ENCODE assay signal across 8 cellular contexts in genomic region chr5:60687927-60688720, GRCh38. TPM values are rescaled to one million over a fixed set of nuclear protein-coding genes. Genes with fewer than 3 reads are reported as not detected.
DNase-seq lines count a peak whose midpoint lies in the region; ATAC-seq and TF ChIP-seq lines count a peak whose summit lies in the region.

No MANE protein-coding gene starts in this region.

- DNase-seq in CD4-positive, alpha-beta T cell: no peak
- DNase-seq in RPMI8226 (peak; percentile 16), germinal center (ENCODE audit: low spot score) (peak; percentile 21), coronary artery (ENCODE audit: low spot score) (no peak), NCI-H1092 (lab: John Stamatoyannopoulos, UW) (no peak), GF-D8 (lab: John Stamatoyannopoulos, UW) (no peak)

- no peak overlapping the region for H3K4me3 ChIP-seq in coronary artery

- no peak overlapping the region for H3K27ac ChIP-seq in CD4-positive, alpha-beta T cell (ENCODE audit: low read depth, low read length)
- no peak overlapping the region for H3K27ac ChIP-seq in coronary artery

- no peaks in the 10 kb centered on the region for H3K9me3 ChIP-seq in CD4-positive, alpha-beta T cell (ENCODE audit: control insufficient read depth, low read length)

- no peaks in the 10 kb centered on the region for H3K9me3 Mint-ChIP-seq in CD4-positive, alpha-beta T cell

- no peak for TF ChIP-seq CTCF in CD4-positive, alpha-beta T cell (IDR thresholded peaks at IDR 0.05)
- TF ChIP-seq CTCF in coronary artery (IDR thresholded peaks at IDR 0.05): no peak

- CTCF ChIA-PET in CD4-positive, alpha-beta T cell (lab: Charles Lee): interaction anchor here (0.6 to 1.5 kb wide), 2 partner anchors 12 to 36 kb away, joined by 3 to 5 read pairs; no protein-coding TSS in a partner anchor

- no peaks in the 10 kb centered on the region for H3K27me3 ChIP-seq in CD4-positive, alpha-beta T cell (ENCODE audit: control insufficient read depth, insufficient read depth, low read length)

- POLR2A ChIA-PET in CD4-positive, alpha-beta T cell (lab: Charles Lee): no interaction called here

- H3K36me3 Mint-ChIP-seq in CD4-positive, alpha-beta T cell (ENCODE audit: low read depth): no peaks in the 10 kb centered on the region

- peak; percentile 71 for ATAC-seq in CD4-positive, alpha-beta T cell (ENCODE audit: poor library complexity)
- ATAC-seq in GM18868 (IDR thresholded peaks at IDR 0.05; ENCODE audit: unreplicated experiment) (peak; percentile 99), HG03045 (IDR thresholded peaks at IDR 0.05; ENCODE audit: unreplicated experiment) (peak; percentile 98)

- no peak overlapping the region for H3K4me3 Mint-ChIP-seq in CD4-positive, alpha-beta T cell

- no peak overlapping the region for H3K27ac Mint-ChIP-seq in CD4-positive, alpha-beta T cell

- no peaks in the 10 kb centered on the region for H3K4me1 Mint-ChIP-seq in CD4-positive, alpha-beta T cell (ENCODE audit: low read depth)

- no peaks in the 10 kb centered on the region for H3K27me3 Mint-ChIP-seq in CD4-positive, alpha-beta T cell

- intact Hi-C loops in CD4-positive, alpha-beta T cell (cut with DNase I, micrococcal nuclease): no loop called here

RNA-seq across cellular contexts. Expression of gene DEPDC1B, which starts 11.8 kb away (rescaled TPM):
- total RNA-seq in CD4-positive, alpha-beta T cell: under 1 TPM; 0.39 to 0.60 TPM

Comparison
In these comparisons a context has a peak if more than half of its experiments do, and no peak if none do; other contexts are left out.
1. DNase-seq: peak in RPMI8226 (single experiment) and germinal center (single experiment); none in CD4-positive, alpha-beta T cell (0 of 10), coronary artery (single experiment), NCI-H1092 (single experiment) and GF-D8 (single experiment).
2. Peak in every context shown above with its lines, with median percentiles within 50 percentile points of each other: ATAC-seq.